ENCODE assay signal across 17 cellular contexts in the genomic region with DNA sequence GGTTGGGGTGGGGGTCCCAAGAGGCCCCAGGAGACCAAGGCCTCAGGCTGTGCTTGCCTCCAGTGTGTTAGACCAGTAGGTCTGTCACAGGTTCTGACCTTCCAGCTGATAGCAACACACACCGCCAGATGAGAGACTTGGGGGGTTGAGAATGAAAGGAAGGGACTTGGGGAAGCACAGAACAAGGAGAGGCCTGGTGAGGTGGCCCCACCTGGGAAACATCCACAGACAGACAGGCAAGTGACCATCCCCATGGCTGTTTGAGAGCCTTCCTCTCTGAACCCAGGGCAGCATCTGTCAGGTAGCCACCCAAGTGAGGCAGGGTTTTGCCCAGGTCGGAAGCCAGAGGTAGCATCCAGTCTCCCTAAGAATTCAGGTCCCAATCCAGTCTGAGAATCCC.
"Had no signal": no experiment of that assay in that cellular context is flagged by ENCODE, and none has a peak within 500 bp of the region (broad histone marks: within the 10 kb centered on the region; RNA-seq: fewer than 3 reads in every experiment).

No MANE protein-coding gene starts in this region.

- H3K27ac ChIP-seq: dorsolateral prefrontal cortex, heart left ventricle, suprapubic skin, tibial nerve had no signal

- H3K36me3 ChIP-seq: heart left ventricle, suprapubic skin, tibial nerve had no signal

- H3K9me3 ChIP-seq: heart left ventricle, mucosa of descending colon, suprapubic skin, tibial nerve had no signal

- H3K4me1 Mint-ChIP-seq: stimulated activated effector memory CD8-positive, alpha-beta T cell treated with anti-CD3 and anti-CD28 coated beads, Interleukin-12 subunit alpha, Interleukin-12 subunit beta, amount 100 ng/mL, for 72 hours had no signal

- H3K27ac Mint-ChIP-seq: naive thymus-derived CD8-positive, alpha-beta T cell; stimulated activated effector memory CD8-positive, alpha-beta T cell treated with anti-CD3 and anti-CD28 coated beads, Interleukin-12 subunit alpha, Interleukin-12 subunit beta, amount 100 ng/mL, for 72 hours had no signal

- H3K36me3 Mint-ChIP-seq: naive thymus-derived CD8-positive, alpha-beta T cell; stimulated activated effector memory CD8-positive, alpha-beta T cell treated with anti-CD3 and anti-CD28 coated beads, Interleukin-12 subunit alpha, Interleukin-12 subunit beta, amount 100 ng/mL, for 72 hours had no signal

- DNase-seq: central memory CD4-positive, alpha-beta T cell; cortex of kidney; effector CD8-positive, alpha-beta T cell; heart left ventricle; hippocampal formation; mucosa of descending colon; naive thymus-derived CD8-positive, alpha-beta T cell; posterior cingulate gyrus; small intestine; stimulated activated CD4-positive, alpha-beta T cell treated with anti-CD3 and anti-CD28 coated beads, Interleukin-2, amount 100 ng/mL, for 48 hours; stimulated activated CD8-positive, alpha-beta memory T cell treated with anti-CD3 and anti-CD28 coated beads, Interleukin-4, amount 100 ng/mL, for 48 hours; stimulated activated naive CD8-positive, alpha-beta T cell treated with anti-CD3 and anti-CD28 coated beads, Interleukin-15, Interleukin-2, amounts not matched to agents 100 U/mL and 50 U/mL, for 24 hours had no signal

- H3K4me3 Mint-ChIP-seq: naive thymus-derived CD8-positive, alpha-beta T cell; neural crest cell; stimulated activated effector memory CD8-positive, alpha-beta T cell treated with anti-CD3 and anti-CD28 coated beads, Interleukin-12 subunit alpha, Interleukin-12 subunit beta, amount 100 ng/mL, for 72 hours had no signal

- H3K9me3 Mint-ChIP-seq: naive thymus-derived CD8-positive, alpha-beta T cell; neural crest cell; stimulated activated effector memory CD8-positive, alpha-beta T cell treated with anti-CD3 and anti-CD28 coated beads, Interleukin-12 subunit alpha, Interleukin-12 subunit beta, amount 100 ng/mL, for 72 hours had no signal

- H3K27me3 ChIP-seq: tibial nerve had no signal

- H3K4me3 ChIP-seq: dorsolateral prefrontal cortex, heart left ventricle, mucosa of descending colon, suprapubic skin, tibial nerve had no signal
